Comparison of ENCODE assay signal across 23 cellular contexts in genomic region chr3:98982336-98982735, GRCh38.
A peak's percentile ranks its signal among the peaks of the same experiment; 100 is the strongest.
DNase-seq lines count a peak whose midpoint lies in the region; ATAC-seq and FAIRE-seq lines count a peak whose summit lies in the region.
"Had no signal": no experiment of that assay in that cellular context is flagged by ENCODE, and none has a peak within 500 bp of the region (broad histone marks: within the 10 kb centered on the region; RNA-seq: fewer than 3 reads in every experiment).

No MANE protein-coding gene starts in this region.

- H3K36me3 ChIP-seq in mesenchymal stem cell (ENCODE audit: control insufficient read depth in 1 of 2, insufficient read depth in 2 of 2, low read depth in 1 of 2, low read length in 2 of 2): peaks cover 0 to 3% of the 10 kb centered on the region in 2 experiments
- H3K36me3 ChIP-seq: BLaER1, cardiac muscle cell, left ventricle myocardium inferior, ovary had no signal

- peak overlapping the region; percentile 83 for H3K9ac ChIP-seq in mesenchymal stem cell (ENCODE audit: low read length)
- H3K9ac ChIP-seq: BLaER1 had no signal

- no peak overlapping the region for H3K18ac ChIP-seq in mesenchymal stem cell (ENCODE audit: low read depth in 1 of 2, low read length in 2 of 2)

- H2BK15ac ChIP-seq in mesenchymal stem cell (ENCODE audit: low read depth, poor library complexity, severe bottlenecking): no peak overlapping the region

- H3K27me3 ChIP-seq in mesenchymal stem cell (ENCODE audit: control insufficient read depth in 1 of 2, insufficient read depth in 1 of 2, low read length in 2 of 2): no peaks in the 10 kb centered on the region
- H3K27me3 ChIP-seq: BLaER1, cardiac muscle cell, dorsolateral prefrontal cortex, ovary had no signal

- H3K9me3 Mint-ChIP-seq in activated naive CD4-positive, alpha-beta T cell treated with anti-CD3 and anti-CD28 coated beads for 36 hours: no peaks in the 10 kb centered on the region
- H3K9me3 Mint-ChIP-seq in effector memory CD8-positive, alpha-beta T cell: peaks cover 0 to 3% of the 10 kb centered on the region in 2 donors
- H3K9me3 Mint-ChIP-seq: activated naive CD8-positive, alpha-beta T cell treated with anti-CD3 and anti-CD28 coated beads, Interleukin-2, amount 10 ng/mL, durations not matched to agents 7 days and 5 days; stimulated activated naive CD8-positive, alpha-beta T cell treated with anti-CD3 and anti-CD28 coated beads, Interleukin-15, amount 100 ng/mL, for 72 hours; type B pancreatic cell had no signal

- peaks cover 9% of the 10 kb centered on the region for H3K4me1 Mint-ChIP-seq in activated naive CD4-positive, alpha-beta T cell treated with anti-CD3 and anti-CD28 coated beads for 36 hours (ENCODE audit: low read depth)
- no peaks in the 10 kb centered on the region for H3K4me1 Mint-ChIP-seq in effector memory CD8-positive, alpha-beta T cell (ENCODE audit: low read depth in 2 of 2)
- H3K4me1 Mint-ChIP-seq: activated naive CD8-positive, alpha-beta T cell treated with anti-CD3 and anti-CD28 coated beads, Interleukin-2, amount 10 ng/mL, durations not matched to agents 7 days and 5 days had no signal

- H3K79me1 ChIP-seq in mesenchymal stem cell (replicated peaks; ENCODE audit: low read length, poor library complexity, severe bottlenecking): no peaks in the 10 kb centered on the region

- peak overlapping the region in 1 of 2 experiments; percentile 61 for H3K4me3 ChIP-seq in mesenchymal stem cell (ENCODE audit: insufficient read depth in 1 of 2, low read depth in 1 of 2, low read length in 2 of 2)
- H3K4me3 ChIP-seq: BLaER1, cardiac muscle cell, dorsolateral prefrontal cortex, left ventricle myocardium inferior, ovary, skin epidermis had no signal

- no peak overlapping the region for H2BK12ac ChIP-seq in mesenchymal stem cell (ENCODE audit: low read length in 2 of 2)

- H3K36me3 Mint-ChIP-seq in activated naive CD4-positive, alpha-beta T cell treated with anti-CD3 and anti-CD28 coated beads for 36 hours (ENCODE audit: low read depth): no peaks in the 10 kb centered on the region
- no peaks in the 10 kb centered on the region for H3K36me3 Mint-ChIP-seq in effector memory CD8-positive, alpha-beta T cell (ENCODE audit: insufficient read depth)
- H3K36me3 Mint-ChIP-seq: activated naive CD8-positive, alpha-beta T cell treated with anti-CD3 and anti-CD28 coated beads, Interleukin-2, amount 10 ng/mL, durations not matched to agents 7 days and 5 days; type B pancreatic cell had no signal

- CTCF ChIA-PET in activated naive CD4-positive, alpha-beta T cell treated with anti-CD3 and anti-CD28 coated beads for 36 hours (lab: Charles Lee): no interaction called here

- no peak overlapping the region for H2BK5ac ChIP-seq in mesenchymal stem cell (ENCODE audit: low read depth, low read length, poor library complexity, severe bottlenecking)

- H2BK120ac ChIP-seq in mesenchymal stem cell (ENCODE audit: low read depth, low read length): no peak overlapping the region

- no peaks in the 10 kb centered on the region for H3K9me3 ChIP-seq in mesenchymal stem cell (ENCODE audit: control insufficient read depth, low read length)
- H3K9me3 ChIP-seq: BLaER1, left ventricle myocardium inferior, ovary had no signal

- no peak overlapping the region for H3K4ac ChIP-seq in mesenchymal stem cell (ENCODE audit: low read depth in 1 of 2, low read length in 2 of 2)

- intact Hi-C loops in activated naive CD4-positive, alpha-beta T cell treated with anti-CD3 and anti-CD28 coated beads for 36 hours (cut with micrococcal nuclease): no loop called here
- intact Hi-C loops in sciatic nerve (cut with DNase I): no loop called here

- H2AFZ ChIP-seq in mesenchymal stem cell (ENCODE audit: low read depth, low read length): no peak overlapping the region

- no peak overlapping the region for H3K27ac Mint-ChIP-seq in activated naive CD4-positive, alpha-beta T cell treated with anti-CD3 and anti-CD28 coated beads for 36 hours
- no peak overlapping the region for H3K27ac Mint-ChIP-seq in effector memory CD8-positive, alpha-beta T cell
- H3K27ac Mint-ChIP-seq: activated naive CD8-positive, alpha-beta T cell treated with anti-CD3 and anti-CD28 coated beads, Interleukin-2, amount 10 ng/mL, durations not matched to agents 7 days and 5 days; stimulated activated naive CD8-positive, alpha-beta T cell treated with anti-CD3 and anti-CD28 coated beads, Interleukin-15, amount 100 ng/mL, for 72 hours; type B pancreatic cell had no signal

- no peak overlapping the region for H3K4me3 Mint-ChIP-seq in activated naive CD4-positive, alpha-beta T cell treated with anti-CD3 and anti-CD28 coated beads for 36 hours
- H3K4me3 Mint-ChIP-seq in effector memory CD8-positive, alpha-beta T cell: no peak overlapping the region
- H3K4me3 Mint-ChIP-seq: activated naive CD8-positive, alpha-beta T cell treated with anti-CD3 and anti-CD28 coated beads, Interleukin-2, amount 10 ng/mL, durations not matched to agents 7 days and 5 days; stimulated activated naive CD8-positive, alpha-beta T cell treated with anti-CD3 and anti-CD28 coated beads, Interleukin-15, amount 100 ng/mL, for 72 hours; type B pancreatic cell had no signal

- DNase-seq in HT-29 (ENCODE audit: low spot score) (peak; percentile 70), astrocyte of the hippocampus (ENCODE audit: low read depth, low spot score) (peak; percentile 64), mesenchymal stem cell (no peak), urothelium cell line (ENCODE audit: low spot score) (no peak), sciatic nerve (ENCODE audit: low spot score) (no peak)
- DNase-seq in activated naive CD4-positive, alpha-beta T cell treated with anti-CD3 and anti-CD28 coated beads for 36 hours: no peak
- DNase-seq in effector memory CD8-positive, alpha-beta T cell: no peak
- DNase-seq: activated CD4-positive, CD25-positive, alpha-beta regulatory T cell treated with anti-CD3 and anti-CD28 coated beads, Interleukin-2, amount 50 U/mL, for 72 hours; activated naive CD8-positive, alpha-beta T cell treated with anti-CD3 and anti-CD28 coated beads, Interleukin-2, amount 10 ng/mL, durations not matched to agents 7 days and 5 days; dorsolateral prefrontal cortex; left ventricle myocardium inferior; MM.1S; NCI-H146; NCI-H2171 treated with DMSO at 0.1 percent for 48 hours; ovary; stimulated activated CD4-positive, alpha-beta T cell treated with anti-CD3 and anti-CD28 coated beads, Interleukin-2, amount 100 ng/mL, for 48 hours; stimulated activated naive CD8-positive, alpha-beta T cell treated with anti-CD3 and anti-CD28 coated beads, Interleukin-15, amount 100 ng/mL, for 72 hours; T1000 had no signal

- peaks cover 22% of the 10 kb centered on the region for H3K27me3 Mint-ChIP-seq in activated naive CD4-positive, alpha-beta T cell treated with anti-CD3 and anti-CD28 coated beads for 36 hours (ENCODE audit: low read depth)
- no peaks in the 10 kb centered on the region for H3K27me3 Mint-ChIP-seq in effector memory CD8-positive, alpha-beta T cell
- H3K27me3 Mint-ChIP-seq: type B pancreatic cell had no signal

- H3K14ac ChIP-seq in mesenchymal stem cell (ENCODE audit: low read length in 2 of 2): no peak overlapping the region

- FAIRE-seq in urothelium cell line (lab: Jason Lieb, UNC): peak; percentile 73
- FAIRE-seq: H1 had no signal

- peak overlapping the region; percentile 31 for H2AK5ac ChIP-seq in mesenchymal stem cell (ENCODE audit: low read length, severe bottlenecking)

- H3K4me2 ChIP-seq in mesenchymal stem cell (ENCODE audit: low read length, poor library complexity, severe bottlenecking): peak overlapping the region; percentile 43
- H3K4me2 ChIP-seq: BLaER1 had no signal

- ATAC-seq in effector memory CD8-positive, alpha-beta T cell (replicated peaks): no peak
- no peak for ATAC-seq in sciatic nerve
- ATAC-seq: stimulated activated naive CD8-positive, alpha-beta T cell treated with anti-CD3 and anti-CD28 coated beads, Interleukin-15, amount 100 ng/mL, for 72 hours had no signal

- H3K23ac ChIP-seq in mesenchymal stem cell (ENCODE audit: low read length in 2 of 2): no peak overlapping the region

- no peaks in the 10 kb centered on the region for H3K4me1 ChIP-seq in mesenchymal stem cell (ENCODE audit: control insufficient read depth, insufficient read depth, low read depth, low read length)
- H3K4me1 ChIP-seq: BLaER1 had no signal

- WGBS in mesenchymal stem cell: 78% methylated on average over 1 of the region's 2 CpGs

- no peak overlapping the region for H4K8ac ChIP-seq in mesenchymal stem cell (ENCODE audit: low read length)

- H3K27ac ChIP-seq in mesenchymal stem cell (ENCODE audit: low read length, poor library complexity, severe bottlenecking): peak overlapping the region; percentile 96
- H3K27ac ChIP-seq: BLaER1, cardiac muscle cell, dorsolateral prefrontal cortex, left ventricle myocardium inferior, ovary, skin epidermis had no signal

- H4K91ac ChIP-seq in mesenchymal stem cell (ENCODE audit: low read length): no peak overlapping the region

Comparison
In these comparisons a context has a peak if more than half of its experiments do, and no peak if none do; other contexts are left out.
1. DNase-seq: peak in HT-29 (single experiment) and astrocyte of the hippocampus (single experiment); none in mesenchymal stem cell (single experiment), urothelium cell line (single experiment), activated naive CD4-positive, alpha-beta T cell treated with anti-CD3 and anti-CD28 coated beads for 36 hours (single experiment), effector memory CD8-positive, alpha-beta T cell (0 of 3) and sciatic nerve (single experiment).